ENCODE assay signal across 19 cellular contexts in the genomic region with DNA sequence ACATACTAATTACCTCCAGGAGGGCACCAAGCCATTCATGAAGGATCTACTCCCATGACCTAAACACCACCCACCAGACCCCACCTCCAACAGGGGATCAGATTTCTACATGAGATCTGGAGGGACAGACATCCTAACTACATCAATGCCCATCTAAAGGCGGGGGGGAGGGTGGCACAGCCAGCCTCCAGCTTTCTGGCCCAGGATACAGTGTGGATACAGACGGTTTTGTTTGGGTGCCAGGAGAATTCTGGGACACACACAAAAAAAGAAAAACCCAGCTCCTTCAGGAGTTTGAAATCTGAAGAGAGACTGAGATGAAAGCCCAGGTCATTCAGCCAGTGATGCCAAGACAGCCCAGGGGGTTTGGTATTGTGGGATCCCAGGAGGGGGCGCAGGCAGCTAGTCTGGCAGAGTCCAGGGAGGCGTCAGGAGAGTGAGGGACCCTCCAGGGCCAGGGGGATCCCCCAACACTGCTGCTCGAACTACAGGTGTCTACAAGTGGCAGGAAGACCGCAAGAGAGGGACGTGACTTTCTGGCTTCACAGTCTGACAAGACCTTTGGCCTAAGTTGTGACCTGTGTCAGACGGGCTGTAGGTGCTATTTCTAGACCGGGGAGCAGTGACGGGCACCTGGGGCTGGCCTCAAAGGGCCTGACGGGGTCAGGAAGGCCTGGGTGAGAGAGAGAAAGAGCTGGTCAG.
"Had no signal": no experiment of that assay in that cellular context is flagged by ENCODE, and none has a peak within 500 bp of the region (broad histone marks: within the 10 kb centered on the region; RNA-seq: fewer than 3 reads in every experiment).

No MANE protein-coding gene starts in this region.

- H3K9me3 ChIP-seq: prostate gland, right atrium auricular region, testis had no signal

- H3K27me3 ChIP-seq: foreskin keratinocyte, right atrium auricular region, testis had no signal

- H3K9me3 Mint-ChIP-seq: activated naive CD8-positive, alpha-beta T cell treated with anti-CD3 and anti-CD28 coated beads, Interleukin-2, amount 10 ng/mL, durations not matched to agents 7 days and 5 days; activated T-helper 1 cell treated with anti-CD3 and anti-CD28 coated beads, Interleukin-12 subunit alpha, Interleukin-12 subunit beta, Interleukin-2, Interleukin-4 antibody, amounts not matched to agents 30 ng/mL and 10 ng/mL and 1 ng/mL, durations not matched to agents 14 hours and 24 hours and 36 hours; stimulated activated naive CD8-positive, alpha-beta T cell treated with anti-CD3 and anti-CD28 coated beads, Interleukin-15, amount 100 ng/mL, for 72 hours had no signal

- H3K4me3 Mint-ChIP-seq: activated naive CD8-positive, alpha-beta T cell treated with anti-CD3 and anti-CD28 coated beads, Interleukin-2, amount 10 ng/mL, durations not matched to agents 7 days and 5 days; activated T-helper 1 cell treated with anti-CD3 and anti-CD28 coated beads, Interleukin-12 subunit alpha, Interleukin-12 subunit beta, Interleukin-2, Interleukin-4 antibody, amounts not matched to agents 30 ng/mL and 10 ng/mL and 1 ng/mL, durations not matched to agents 14 hours and 24 hours and 36 hours; nephron; stimulated activated naive CD8-positive, alpha-beta T cell treated with anti-CD3 and anti-CD28 coated beads, Interleukin-15, amount 100 ng/mL, for 72 hours had no signal

- H3K27ac ChIP-seq: coronary artery, foreskin keratinocyte, prostate gland, right atrium auricular region, SK-N-MC, testis had no signal

- ATAC-seq: foreskin keratinocyte; left lobe of liver; stimulated activated naive CD8-positive, alpha-beta T cell treated with anti-CD3 and anti-CD28 coated beads, Interleukin-15, amount 100 ng/mL, for 72 hours had no signal

- H3K27me3 Mint-ChIP-seq: activated naive CD8-positive, alpha-beta T cell treated with anti-CD3 and anti-CD28 coated beads, Interleukin-2, amount 10 ng/mL, durations not matched to agents 7 days and 5 days; stimulated activated naive CD8-positive, alpha-beta T cell treated with anti-CD3 and anti-CD28 coated beads, Interleukin-15, amount 100 ng/mL, for 72 hours had no signal

- DNase-seq: activated CD4-positive, alpha-beta T cell treated with anti-CD3 and anti-CD28 coated beads for 48 hours; activated CD4-positive, CD25-positive, alpha-beta regulatory T cell; activated CD8-positive, alpha-beta memory T cell treated with anti-CD3 and anti-CD28 coated beads, Interleukin-2, amount 50 U/mL, for 4 hours; activated naive CD4-positive, alpha-beta T cell treated with Interleukin-2 at 50 U/mL for 16 hours; activated naive CD8-positive, alpha-beta T cell treated with anti-CD3 and anti-CD28 coated beads, Interleukin-2, amount 10 ng/mL, durations not matched to agents 7 days and 5 days; foreskin keratinocyte; midbrain; occipital lobe; stimulated activated CD4-positive, alpha-beta T cell treated with anti-CD3 and anti-CD28 coated beads, Interleukin-2, amount 100 ng/mL, for 24 hours; stimulated activated naive CD8-positive, alpha-beta T cell treated with anti-CD3 and anti-CD28 coated beads, Interleukin-15, amount 100 ng/mL, for 72 hours; testis had no signal

- H3K27ac Mint-ChIP-seq: activated naive CD8-positive, alpha-beta T cell treated with anti-CD3 and anti-CD28 coated beads, Interleukin-2, amount 10 ng/mL, durations not matched to agents 7 days and 5 days; stimulated activated naive CD8-positive, alpha-beta T cell treated with anti-CD3 and anti-CD28 coated beads, Interleukin-15, amount 100 ng/mL, for 72 hours had no signal

- H3K36me3 ChIP-seq: prostate gland had no signal

- H3K4me3 ChIP-seq: coronary artery, lung, prostate gland, right atrium auricular region, SK-N-MC, testis had no signal
